Comparison of ENCODE assay signal across 1 cellular context in genomic region chr1:24890861-24891260, GRCh38.
TF ChIP-seq lines count a peak whose summit lies in the region.

No MANE protein-coding gene starts in this region.

TF ChIP-seq in GM12878, 131 proteins besides CTCF, POLR2A, EP300 and RAD21 (continued from another document):
- TF ChIP-seq RELB (IDR thresholded peaks at IDR 0.05; ENCODE audit: low read depth) (0 out of 2 replicates have a peak, but pooled peaks have one; percentile 29), GATAD2B (conservative IDR thresholded peaks at IDR 0.05; ENCODE audit: low read depth) (no peak), IKZF2 (IDR thresholded peaks at IDR 0.05) (peak; percentile 47 to 57; a peak in 3 of 4 replicates), ZZZ3 (IDR thresholded peaks at IDR 0.05; ENCODE audit: control insufficient read depth, insufficient read length, low read depth) (no peak), SIX5 (IDR thresholded peaks at IDR 0.05; ENCODE audit: low read depth, low read length, severe bottlenecking) (no peak), ZNF687 (IDR thresholded peaks at IDR 0.05) (0 out of 2 replicates have a peak, but pooled peaks have one; percentile 3), FOXM1 (IDR thresholded peaks at IDR 0.05; ENCODE audit: low read depth, low read length) (no peak), TBL1XR1 (IDR thresholded peaks at IDR 0.05; ENCODE audit: low read depth, low read length) (no peak), IKZF1 (conservative IDR thresholded peaks at IDR 0.05) (peak; percentile 61), BCL11A (IDR thresholded peaks at IDR 0.05; ENCODE audit: low read depth, low read length) (no peak), POU2F2 (IDR thresholded peaks at IDR 0.05; ENCODE audit: borderline replicate concordance, low read depth, low read length) (no peak), SPI1 (IDR thresholded peaks at IDR 0.05; ENCODE audit: borderline replicate concordance, insufficient read depth, low read depth, low read length) (peak; percentile 62; the same call in 1 of the 2 replicates), GABPA (IDR thresholded peaks at IDR 0.05; ENCODE audit: low read depth) (no peak)
- TF ChIP-seq, protein P1, sequence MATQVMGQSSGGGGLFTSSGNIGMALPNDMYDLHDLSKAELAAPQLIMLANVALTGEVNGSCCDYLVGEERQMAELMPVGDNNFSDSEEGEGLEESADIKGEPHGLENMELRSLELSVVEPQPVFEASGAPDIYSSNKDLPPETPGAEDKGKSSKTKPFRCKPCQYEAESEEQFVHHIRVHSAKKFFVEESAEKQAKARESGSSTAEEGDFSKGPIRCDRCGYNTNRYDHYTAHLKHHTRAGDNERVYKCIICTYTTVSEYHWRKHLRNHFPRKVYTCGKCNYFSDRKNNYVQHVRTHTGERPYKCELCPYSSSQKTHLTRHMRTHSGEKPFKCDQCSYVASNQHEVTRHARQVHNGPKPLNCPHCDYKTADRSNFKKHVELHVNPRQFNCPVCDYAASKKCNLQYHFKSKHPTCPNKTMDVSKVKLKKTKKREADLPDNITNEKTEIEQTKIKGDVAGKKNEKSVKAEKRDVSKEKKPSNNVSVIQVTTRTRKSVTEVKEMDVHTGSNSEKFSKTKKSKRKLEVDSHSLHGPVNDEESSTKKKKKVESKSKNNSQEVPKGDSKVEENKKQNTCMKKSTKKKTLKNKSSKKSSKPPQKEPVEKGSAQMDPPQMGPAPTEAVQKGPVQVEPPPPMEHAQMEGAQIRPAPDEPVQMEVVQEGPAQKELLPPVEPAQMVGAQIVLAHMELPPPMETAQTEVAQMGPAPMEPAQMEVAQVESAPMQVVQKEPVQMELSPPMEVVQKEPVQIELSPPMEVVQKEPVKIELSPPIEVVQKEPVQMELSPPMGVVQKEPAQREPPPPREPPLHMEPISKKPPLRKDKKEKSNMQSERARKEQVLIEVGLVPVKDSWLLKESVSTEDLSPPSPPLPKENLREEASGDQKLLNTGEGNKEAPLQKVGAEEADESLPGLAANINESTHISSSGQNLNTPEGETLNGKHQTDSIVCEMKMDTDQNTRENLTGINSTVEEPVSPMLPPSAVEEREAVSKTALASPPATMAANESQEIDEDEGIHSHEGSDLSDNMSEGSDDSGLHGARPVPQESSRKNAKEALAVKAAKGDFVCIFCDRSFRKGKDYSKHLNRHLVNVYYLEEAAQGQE (IDR thresholded peaks at IDR 0.05; ENCODE audit: low read depth, low read length): no peak
- TF ChIP-seq, protein P2, sequence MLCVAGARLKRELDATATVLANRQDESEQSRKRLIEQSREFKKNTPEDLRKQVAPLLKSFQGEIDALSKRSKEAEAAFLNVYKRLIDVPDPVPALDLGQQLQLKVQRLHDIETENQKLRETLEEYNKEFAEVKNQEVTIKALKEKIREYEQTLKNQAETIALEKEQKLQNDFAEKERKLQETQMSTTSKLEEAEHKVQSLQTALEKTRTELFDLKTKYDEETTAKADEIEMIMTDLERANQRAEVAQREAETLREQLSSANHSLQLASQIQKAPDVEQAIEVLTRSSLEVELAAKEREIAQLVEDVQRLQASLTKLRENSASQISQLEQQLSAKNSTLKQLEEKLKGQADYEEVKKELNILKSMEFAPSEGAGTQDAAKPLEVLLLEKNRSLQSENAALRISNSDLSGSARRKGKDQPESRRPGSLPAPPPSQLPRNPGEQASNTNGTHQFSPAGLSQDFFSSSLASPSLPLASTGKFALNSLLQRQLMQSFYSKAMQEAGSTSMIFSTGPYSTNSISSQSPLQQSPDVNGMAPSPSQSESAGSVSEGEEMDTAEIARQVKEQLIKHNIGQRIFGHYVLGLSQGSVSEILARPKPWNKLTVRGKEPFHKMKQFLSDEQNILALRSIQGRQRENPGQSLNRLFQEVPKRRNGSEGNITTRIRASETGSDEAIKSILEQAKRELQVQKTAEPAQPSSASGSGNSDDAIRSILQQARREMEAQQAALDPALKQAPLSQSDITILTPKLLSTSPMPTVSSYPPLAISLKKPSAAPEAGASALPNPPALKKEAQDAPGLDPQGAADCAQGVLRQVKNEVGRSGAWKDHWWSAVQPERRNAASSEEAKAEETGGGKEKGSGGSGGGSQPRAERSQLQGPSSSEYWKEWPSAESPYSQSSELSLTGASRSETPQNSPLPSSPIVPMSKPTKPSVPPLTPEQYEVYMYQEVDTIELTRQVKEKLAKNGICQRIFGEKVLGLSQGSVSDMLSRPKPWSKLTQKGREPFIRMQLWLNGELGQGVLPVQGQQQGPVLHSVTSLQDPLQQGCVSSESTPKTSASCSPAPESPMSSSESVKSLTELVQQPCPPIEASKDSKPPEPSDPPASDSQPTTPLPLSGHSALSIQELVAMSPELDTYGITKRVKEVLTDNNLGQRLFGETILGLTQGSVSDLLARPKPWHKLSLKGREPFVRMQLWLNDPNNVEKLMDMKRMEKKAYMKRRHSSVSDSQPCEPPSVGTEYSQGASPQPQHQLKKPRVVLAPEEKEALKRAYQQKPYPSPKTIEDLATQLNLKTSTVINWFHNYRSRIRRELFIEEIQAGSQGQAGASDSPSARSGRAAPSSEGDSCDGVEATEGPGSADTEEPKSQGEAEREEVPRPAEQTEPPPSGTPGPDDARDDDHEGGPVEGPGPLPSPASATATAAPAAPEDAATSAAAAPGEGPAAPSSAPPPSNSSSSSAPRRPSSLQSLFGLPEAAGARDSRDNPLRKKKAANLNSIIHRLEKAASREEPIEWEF (IDR thresholded peaks at IDR 0.05; ENCODE audit: insufficient replicate concordance, low read depth, low read length): peak; percentile 33
